9 cellular contexts compared by ENCODE assay signal in the genomic region with DNA sequence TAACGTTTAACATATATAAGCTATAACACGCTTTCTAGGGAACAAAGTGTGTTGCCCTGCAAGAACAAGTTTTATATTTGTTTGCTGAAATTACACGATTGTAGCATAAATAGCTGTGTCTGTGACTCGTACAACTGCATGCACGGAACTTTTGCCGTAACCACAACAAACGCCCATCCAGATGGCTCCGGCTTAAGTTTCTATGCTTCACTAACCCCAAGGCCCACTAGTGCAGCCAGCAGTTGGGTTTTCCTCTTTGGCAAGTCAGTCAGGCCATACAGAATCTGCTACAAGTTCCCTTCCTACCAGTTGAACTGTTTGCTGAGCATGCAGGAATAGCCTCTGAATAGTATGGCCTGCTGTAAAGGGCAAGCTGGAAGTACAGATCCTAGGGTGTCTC. TPM values are rescaled to one million over a fixed set of nuclear protein-coding genes. Genes with fewer than 3 reads are reported as not detected.
DNase-seq lines count a peak whose midpoint lies in the region; ATAC-seq, FAIRE-seq and TF ChIP-seq lines count a peak whose summit lies in the region.
"Had no signal": no experiment of that assay in that cellular context is flagged by ENCODE, and none has a peak within 500 bp of the region (broad histone marks: within the 10 kb centered on the region; RNA-seq: fewer than 3 reads in every experiment).

No MANE protein-coding gene starts in this region.

- no peak for TF ChIP-seq RAD21 in HepG2 (CRISPR knock-in tag; IDR thresholded peaks at IDR 0.05)

- TF ChIP-seq CTCF in GM12865 (IDR thresholded peaks at IDR 0.05; ENCODE audit: insufficient read depth, low read depth, low read length, missing control alignments), result no peak
- no peak for TF ChIP-seq CTCF in activated B cell treated with CpG ODN at 0.5 μM for 24 hours (IDR thresholded peaks at IDR 0.05)
- no peak for TF ChIP-seq CTCF in nephron (IDR thresholded peaks at IDR 0.05; ENCODE audit: unreplicated experiment in 3 of 3)
- TF ChIP-seq CTCF in type B pancreatic cell (conservative IDR thresholded peaks at IDR 0.05), result no peak
- TF ChIP-seq CTCF in HepG2 (CRISPR knock-in tag; IDR thresholded peaks at IDR 0.05), result no peak

- H3K4me1 Mint-ChIP-seq in activated B cell treated with CpG ODN at 0.5 μM for 24 hours (peaks cover 7% of the 10 kb centered on the region), nephron (peaks cover 66% of the 10 kb centered on the region), type B pancreatic cell (ENCODE audit: unreplicated experiment) (peaks cover 19% of the 10 kb centered on the region)

- H3K79me2 ChIP-seq in HepG2 (ENCODE audit: insufficient read depth, low read length), result no peaks in the 10 kb centered on the region

- POLR2A ChIA-PET in activated B cell treated with CpG ODN at 0.5 μM for 24 hours (lab: Charles Lee), result no interaction called here
- POLR2A ChIA-PET in HepG2 (lab: Yijun Ruan, JAX), result no interaction called here

- in situ Hi-C loops in HepG2 (cut with HindIII; ENCODE audit: extremely low pct_ligation_motif_present, low pct_unique_long_range_greater_than_20kb), result no loop called here

- H3K4me1 ChIP-seq in HepG2 (ENCODE audit: insufficient read depth, low read length), result no peaks in the 10 kb centered on the region

- H3K27me3 Mint-ChIP-seq in activated B cell treated with CpG ODN at 0.5 μM for 24 hours, result no peaks in the 10 kb centered on the region
- H3K27me3 Mint-ChIP-seq in nephron (ENCODE audit: low read depth), result no peaks in the 10 kb centered on the region
- no peaks in the 10 kb centered on the region for H3K27me3 Mint-ChIP-seq in type B pancreatic cell

- TF ChIP-seq EP300 in HepG2 (IDR thresholded peaks at IDR 0.05; ENCODE audit: low read depth in 2 of 2, low read length in 2 of 2) (no peak), HepG2 (CRISPR knock-in tag; IDR thresholded peaks at IDR 0.05; ENCODE audit: borderline replicate concordance) (no peak)

- H2AFZ ChIP-seq in HepG2 (ENCODE audit: low read length), result no peak overlapping the region

- H3K4me3 ChIP-seq in GM12865 (ENCODE audit: low read depth, low read length), result no peak overlapping the region
- H3K4me3 ChIP-seq in HepG2 (replicated peaks in 1 of 3; ENCODE audit: insufficient read depth in 1 of 3, low read depth in 2 of 3, low read length in 3 of 3), result no peak overlapping the region

- H3K27ac Mint-ChIP-seq in activated B cell treated with CpG ODN at 0.5 μM for 24 hours, result no peak overlapping the region
- peak overlapping the region; percentile 75 to 93 (median 89) for H3K27ac Mint-ChIP-seq in nephron
- no peak overlapping the region for H3K27ac Mint-ChIP-seq in type B pancreatic cell
- H3K27ac Mint-ChIP-seq: activated T-cell treated with anti-CD3 and anti-CD28 coated beads, Interleukin-2, amount 50 U/mL, for 72 hours had no signal

- intact Hi-C loops in activated B cell treated with CpG ODN at 0.5 μM for 24 hours (cut with micrococcal nuclease), result no loop called here
- intact Hi-C loops in HepG2 (cut with micrococcal nuclease; ENCODE audit: unreplicated experiment), result no loop called here

- H3K9me3 ChIP-seq in HepG2 (ENCODE audit: low read length), result no peaks in the 10 kb centered on the region

- ATAC-seq in HG02943 (IDR thresholded peaks at IDR 0.05; ENCODE audit: low read depth, unreplicated experiment) (peak; percentile 61), activated B cell treated with CpG ODN at 0.5 μM for 24 hours (ENCODE audit: low read depth) (peak; percentile 25), HepG2 (no peak)
- ATAC-seq: activated T-cell treated with anti-CD3 and anti-CD28 coated beads, Interleukin-2, amount 50 U/mL, for 72 hours had no signal

- no peak for FAIRE-seq in HepG2 (lab: Jason Lieb, UNC)

- no peaks in the 10 kb centered on the region for H3K36me3 ChIP-seq in HepG2 (replicated peaks in 1 of 2; ENCODE audit: control insufficient read depth in 1 of 2, insufficient read depth in 2 of 2, low read length in 2 of 2)

- TF ChIP-seq POLR2A in HepG2 (IDR thresholded peaks at IDR 0.05; ENCODE audit: insufficient read depth in 1 of 2, low read depth in 2 of 2, low read length in 2 of 2), result no peak

- H3K4me2 ChIP-seq in HepG2 (ENCODE audit: low read depth, low read length), result no peak overlapping the region

- no peaks in the 10 kb centered on the region for H4K20me1 ChIP-seq in HepG2 (ENCODE audit: insufficient read depth, low read length)

- H3K36me3 Mint-ChIP-seq in activated B cell treated with CpG ODN at 0.5 μM for 24 hours (ENCODE audit: low read depth) (no peaks in the 10 kb centered on the region), nephron (ENCODE audit: low read depth) (peaks cover 44% of the 10 kb centered on the region), type B pancreatic cell (peaks cover 21% of the 10 kb centered on the region)

- DNase-seq in GM12865 (ENCODE audit: low read depth), result peak; percentile 42
- DNase-seq in activated B cell treated with CpG ODN at 0.5 μM for 24 hours, result no peak
- DNase-seq in effector CD4-positive, alpha-beta T cell, result no peak
- DNase-seq in germinal center (ENCODE audit: low spot score), result no peak
- no peak for DNase-seq in type B pancreatic cell (ENCODE audit: extremely low spot score, unreplicated experiment)
- DNase-seq in HepG2 (ENCODE audit: low spot score), result no peak
- DNase-seq: activated T-cell treated with anti-CD3 and anti-CD28 coated beads, Interleukin-2, amount 50 U/mL, for 72 hours had no signal

- CTCF ChIA-PET in activated B cell treated with CpG ODN at 0.5 μM for 24 hours (lab: Charles Lee), result no interaction called here
- CTCF ChIA-PET in HepG2 (lab: Yijun Ruan, JAX; ENCODE audit: low intra/inter-chr PET ratio, low total read pairs), result no interaction called here

- BruUV-seq in HepG2 (replicated peaks; lab: Mats Ljungman, UMichigan), result no TSS peak

- H3K9me3 Mint-ChIP-seq in activated B cell treated with CpG ODN at 0.5 μM for 24 hours, result no peaks in the 10 kb centered on the region
- no peaks in the 10 kb centered on the region for H3K9me3 Mint-ChIP-seq in nephron
- H3K9me3 Mint-ChIP-seq in type B pancreatic cell, result no peaks in the 10 kb centered on the region
- H3K9me3 Mint-ChIP-seq: activated T-cell treated with anti-CD3 and anti-CD28 coated beads, Interleukin-2, amount 50 U/mL, for 72 hours had no signal

- H3K9ac ChIP-seq in HepG2 (ENCODE audit: insufficient read depth, low read depth, low read length), result no peak overlapping the region

- 97% methylated on average over 8 of the region's 8 CpGs for WGBS in HepG2 (ENCODE audit: low lambda C conversion rate)

- H3K4me3 Mint-ChIP-seq in activated B cell treated with CpG ODN at 0.5 μM for 24 hours (no peak overlapping the region), nephron (peak overlapping the region; percentile 25 to 83 (median 73)), type B pancreatic cell (no peak overlapping the region)
- H3K4me3 Mint-ChIP-seq: activated T-cell treated with anti-CD3 and anti-CD28 coated beads, Interleukin-2, amount 50 U/mL, for 72 hours had no signal

- no peak overlapping the region for H3K27ac ChIP-seq in HepG2 (ENCODE audit: extremely low read length, insufficient read depth, low read length)

- H3K27me3 ChIP-seq in HepG2 (ENCODE audit: control insufficient read depth in 1 of 2, insufficient read depth in 2 of 2, low read length in 2 of 2), result no peaks in the 10 kb centered on the region

TF ChIP-seq in HepG2, 621 proteins besides CTCF, POLR2A, EP300 and RAD21:
- TF ChIP-seq, protein P1, sequence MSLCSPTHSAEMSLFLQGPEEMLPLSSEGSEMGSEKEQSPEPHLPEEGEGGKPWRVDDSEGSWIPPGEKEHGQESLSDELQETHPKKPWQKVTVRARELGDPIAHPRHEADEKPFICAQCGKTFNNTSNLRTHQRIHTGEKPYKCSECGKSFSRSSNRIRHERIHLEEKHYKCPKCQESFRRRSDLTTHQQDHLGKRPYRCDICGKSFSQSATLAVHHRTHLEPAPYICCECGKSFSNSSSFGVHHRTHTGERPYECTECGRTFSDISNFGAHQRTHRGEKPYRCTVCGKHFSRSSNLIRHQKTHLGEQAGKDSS (CRISPR knock-in tag; IDR thresholded peaks at IDR 0.05; ENCODE audit: borderline replicate concordance, low read depth), result no peak
- no peak for TF ChIP-seq SP5 (CRISPR knock-in tag; IDR thresholded peaks at IDR 0.05; ENCODE audit: borderline replicate concordance, low read depth)

RNA-seq across cellular contexts. Expression of a gene that starts 12.1 kb away (rescaled TPM):
- total RNA-seq in activated B cell treated with CpG ODN at 0.5 μM for 24 hours, result 1.2 and 1.6 TPM in 2 replicates
- 43.2 and 88.9 TPM in 2 replicates for total RNA-seq in type B pancreatic cell (ENCODE audit: low replicate concordance)
- 7.2 and 9.0 TPM in 2 replicates for total RNA-seq in HepG2 (2016; rRNA removed; fragmentation: Illumina TruSeq; extraction: Trizol)
- total RNA-seq in HepG2 (2016; cell fraction: cytosol; rRNA removed; fragmentation: Illumina TruSeq; extraction: Trizol; ENCODE audit: low read depth), result 2.2 and 2.8 TPM in 2 replicates
- total RNA-seq in HepG2 (2016; cell fraction: insoluble cytoplasmic fraction; rRNA removed; fragmentation: Illumina TruSeq; extraction: Trizol), result 7.2 and 8.9 TPM in 2 replicates
- total RNA-seq in HepG2 (2016; cell fraction: membrane; rRNA removed; fragmentation: Illumina TruSeq; extraction: Trizol), result 2.3 and 2.6 TPM in 2 replicates
- 2.8 and 3.1 TPM in 2 replicates for total RNA-seq in HepG2 (2016; cell fraction: nucleus; rRNA removed; fragmentation: Illumina TruSeq; extraction: Trizol)
- polyA plus RNA-seq in HepG2 (2011; rRNA removed), result 4.7 and 8.0 TPM in 2 replicates
- polyA plus RNA-seq in HepG2 (2011; cell fraction: cytosol; rRNA removed), result 5.0 and 8.2 TPM in 2 replicates
- polyA plus RNA-seq in HepG2 (2011; cell fraction: nucleus; rRNA removed), result 1.5 and 2.2 TPM in 2 replicates
- 4.8 and 7.0 TPM in 2 replicates for polyA plus RNA-seq in HepG2 (2012)
- polyA plus RNA-seq in HepG2 (2016; cell fraction: cytosol; fragmentation: Illumina TruSeq; extraction: Trizol; ENCODE audit: low read depth), result 1.2 and 1.6 TPM in 2 replicates
- 8.7 and 10.0 TPM in 2 replicates for polyA plus RNA-seq in HepG2 (2016; cell fraction: insoluble cytoplasmic fraction; fragmentation: Illumina TruSeq; extraction: Trizol; ENCODE audit: low read depth)
- polyA plus RNA-seq in HepG2 (2016; cell fraction: membrane; fragmentation: Illumina TruSeq; extraction: Trizol; ENCODE audit: low read depth), result 1.2 and 1.9 TPM in 2 replicates
- polyA plus RNA-seq in HepG2 (2016; cell fraction: nucleus; fragmentation: Illumina TruSeq; extraction: Trizol; ENCODE audit: insufficient read depth, low read depth), result 2.8 and 3.5 TPM in 2 replicates
- 4.6 and 5.9 TPM in 2 replicates for polyA minus RNA-seq in HepG2 (2011; rRNA and poly(A)+ RNA removed; ENCODE audit: low replicate concordance)
- 2.4 and 4.0 TPM in 2 replicates for polyA minus RNA-seq in HepG2 (2011; cell fraction: cytosol; rRNA and poly(A)+ RNA removed)
- polyA minus RNA-seq in HepG2 (2011; cell fraction: nucleus; rRNA and poly(A)+ RNA removed), result 3.1 and 6.2 TPM in 2 replicates

Comparison
In these comparisons a context has a peak if more than half of its experiments do, and no peak if none do; other contexts are left out.
1. H3K27ac Mint-ChIP-seq: peak in nephron (3 of 3); none in activated B cell treated with CpG ODN at 0.5 μM for 24 hours (single experiment) and type B pancreatic cell (single experiment).
2. H3K4me3 Mint-ChIP-seq: peak in nephron (3 of 3); none in activated B cell treated with CpG ODN at 0.5 μM for 24 hours (single experiment) and type B pancreatic cell (single experiment).